Comparison of ENCODE assay signal across 24 cellular contexts in genomic region chr6:74100719-74101287, GRCh38.
"Had no signal": no experiment of that assay in that cellular context is flagged by ENCODE, and none has a peak within 500 bp of the region (broad histone marks: within the 10 kb centered on the region; RNA-seq: fewer than 3 reads in every experiment).

No MANE protein-coding gene starts in this region.

- H3K4me2 ChIP-seq: neural progenitor cell had no signal

- H3K4me1 ChIP-seq: foreskin keratinocyte, left ventricle myocardium inferior, neural progenitor cell, upper lobe of left lung had no signal

- H3K27ac ChIP-seq: esophagus muscularis mucosa, foreskin keratinocyte, left ventricle myocardium inferior, neural progenitor cell, upper lobe of left lung had no signal

- H3K27me3 Mint-ChIP-seq: activated CD4-positive, alpha-beta T cell treated with anti-CD3 and anti-CD28 coated beads for 36 hours; activated naive CD8-positive, alpha-beta T cell treated with anti-CD3 and anti-CD28 coated beads, Interleukin-2, amount 50 U/mL, for 24 hours; brain; naive thymus-derived CD8-positive, alpha-beta T cell; progenitor cell of endocrine pancreas had no signal

- DNase-seq: activated CD4-positive, alpha-beta T cell treated with anti-CD3 and anti-CD28 coated beads for 36 hours; activated CD4-positive, alpha-beta T cell treated with anti-CD3 and anti-CD28 coated beads, Interleukin-2, amount 50 U/mL, for 48 hours; activated CD8-positive, alpha-beta memory T cell treated with anti-CD3 and anti-CD28 coated beads, Interleukin-2, amount 50 U/mL, for 48 hours; activated naive CD4-positive, alpha-beta T cell treated with anti-CD3 and anti-CD28 coated beads for 36 hours; activated naive CD8-positive, alpha-beta T cell treated with anti-CD3 and anti-CD28 coated beads, Interleukin-2, amount 50 U/mL, for 24 hours; activated T-cell treated with anti-CD3 and anti-CD28 coated beads, Interleukin-2, amount 50 U/mL, for 48 hours; anterior cingulate cortex; dermis blood vessel endothelial cell; effector memory CD4-positive, alpha-beta T cell; foreskin keratinocyte; hippocampal formation; left ventricle myocardium inferior; naive thymus-derived CD8-positive, alpha-beta T cell; retina; stimulated activated CD4-positive, alpha-beta T cell treated with anti-CD3 and anti-CD28 coated beads, Interleukin-4, amount 100 ng/mL, for 24 hours; stimulated activated naive CD4-positive, alpha-beta T cell treated with Interleukin-2 at 50 U/mL for 16 hours; T-helper 9 cell; upper lobe of left lung had no signal

- ATAC-seq: activated CD4-positive, alpha-beta T cell treated with anti-CD3 and anti-CD28 coated beads for 36 hours; activated naive CD8-positive, alpha-beta T cell treated with anti-CD3 and anti-CD28 coated beads, Interleukin-2, amount 50 U/mL, for 24 hours; foreskin keratinocyte; naive thymus-derived CD8-positive, alpha-beta T cell; WTC11 had no signal

- H3K27ac Mint-ChIP-seq: activated CD4-positive, alpha-beta T cell treated with anti-CD3 and anti-CD28 coated beads for 36 hours; activated naive CD4-positive, alpha-beta T cell treated with anti-CD3 and anti-CD28 coated beads for 36 hours; activated naive CD8-positive, alpha-beta T cell treated with anti-CD3 and anti-CD28 coated beads, Interleukin-2, amount 50 U/mL, for 24 hours; brain; mesothelial cell of epicardium; naive thymus-derived CD8-positive, alpha-beta T cell; neural progenitor cell; progenitor cell of endocrine pancreas; WTC11 had no signal

- H3K4me1 Mint-ChIP-seq: activated CD4-positive, alpha-beta T cell treated with anti-CD3 and anti-CD28 coated beads for 36 hours; activated naive CD8-positive, alpha-beta T cell treated with anti-CD3 and anti-CD28 coated beads, Interleukin-2, amount 50 U/mL, for 24 hours; brain; naive thymus-derived CD8-positive, alpha-beta T cell; neural progenitor cell; WTC11 had no signal

- H3K9me3 Mint-ChIP-seq: activated naive CD4-positive, alpha-beta T cell treated with anti-CD3 and anti-CD28 coated beads for 36 hours; activated naive CD8-positive, alpha-beta T cell treated with anti-CD3 and anti-CD28 coated beads, Interleukin-2, amount 50 U/mL, for 24 hours; mesothelial cell of epicardium; neural progenitor cell; WTC11 had no signal

- H3K27me3 ChIP-seq: esophagus muscularis mucosa, neural progenitor cell, upper lobe of left lung had no signal

- H3K9me3 ChIP-seq: esophagus muscularis mucosa, upper lobe of left lung had no signal

- H3K9ac ChIP-seq: neural progenitor cell had no signal

- H3K4me3 Mint-ChIP-seq: activated CD4-positive, alpha-beta T cell treated with anti-CD3 and anti-CD28 coated beads for 36 hours; activated naive CD4-positive, alpha-beta T cell treated with anti-CD3 and anti-CD28 coated beads for 36 hours; activated naive CD8-positive, alpha-beta T cell treated with anti-CD3 and anti-CD28 coated beads, Interleukin-2, amount 50 U/mL, for 24 hours; brain; mesothelial cell of epicardium; naive thymus-derived CD8-positive, alpha-beta T cell; neural progenitor cell; WTC11 had no signal

- H3K4me3 ChIP-seq: esophagus muscularis mucosa, left ventricle myocardium inferior, neural progenitor cell, upper lobe of left lung had no signal

- H3K36me3 Mint-ChIP-seq: brain; mesothelial cell of epicardium; naive thymus-derived CD8-positive, alpha-beta T cell; neural progenitor cell; WTC11 had no signal

- H2AFZ ChIP-seq: neural progenitor cell had no signal

- H3K36me3 ChIP-seq: esophagus muscularis mucosa, left ventricle myocardium inferior, neural progenitor cell, upper lobe of left lung had no signal
